10 cellular contexts compared by ENCODE assay signal in genomic region chr17:50949128-50950001, GRCh38.
A peak's percentile ranks its signal among the peaks of the same experiment; 100 is the strongest.
DNase-seq lines count a peak whose midpoint lies in the region; ATAC-seq, FAIRE-seq and TF ChIP-seq lines count a peak whose summit lies in the region.
"Had no signal": no experiment of that assay in that cellular context is flagged by ENCODE, and none has a peak within 500 bp of the region (broad histone marks: within the 10 kb centered on the region; RNA-seq: fewer than 3 reads in every experiment).

No MANE protein-coding gene starts in this region.

- H3K27ac Mint-ChIP-seq in GM23338 = peak overlapping the region; percentile 82; the same call in 1 of the 2 replicates
- H3K27ac Mint-ChIP-seq in T-helper 2 cell treated with Interferon-gamma antibody and Interleukin-4, amounts not matched to agents 5 μg/mL and 100 μg/mL, for 36 hours = no peak overlapping the region
- H3K27ac Mint-ChIP-seq: naive B cell; stimulated activated naive CD8-positive, alpha-beta T cell treated with anti-CD3 and anti-CD28 coated beads, Interleukin-15, Interleukin-2, amounts not matched to agents 100 ng/mL and 50 ng/mL, for 24 hours had no signal

- ATAC-seq in GM23338 = peak; percentile 1; the same call in 2 of the 3 replicates
- no peak for ATAC-seq in GM21576 (IDR thresholded peaks at IDR 0.05; ENCODE audit: unreplicated experiment)

- H3K4me1 ChIP-seq in GM23338 (ENCODE audit: insufficient read depth) (peaks cover 27% of the 10 kb centered on the region), iPS-15b (ENCODE audit: control insufficient read depth, insufficient read depth, low read length) (peaks cover 19% of the 10 kb centered on the region), small intestine (ENCODE audit: control insufficient read depth in 2 of 2, insufficient read depth in 1 of 2, low read depth in 1 of 2, low read length in 1 of 2) (peaks cover 4 to 5% of the 10 kb centered on the region in 2 donors)

- H3K9me3 ChIP-seq in iPS-15b (ENCODE audit: control insufficient read depth, insufficient read depth, low read length) (no peaks in the 10 kb centered on the region), small intestine (ENCODE audit: control insufficient read depth, low read depth) (no peaks in the 10 kb centered on the region)

- no peak overlapping the region for H3K4me3 ChIP-seq in GM23338
- no peak overlapping the region for H3K4me3 ChIP-seq in iPS-15b (ENCODE audit: low read depth, low read length)
- H3K4me3 ChIP-seq in small intestine (ENCODE audit: low read depth in 1 of 2, low read length in 2 of 2) = peak overlapping the region in 1 of 2 donors; percentile 10

- H3F3A ChIP-seq in GM23338 (replicated peaks; ENCODE audit: low read depth) = no peaks in the 10 kb centered on the region

- H3K9me3 Mint-ChIP-seq in GM23338 = no peaks in the 10 kb centered on the region
- H3K9me3 Mint-ChIP-seq in T-helper 2 cell treated with Interferon-gamma antibody and Interleukin-4, amounts not matched to agents 5 μg/mL and 100 μg/mL, for 36 hours = no peaks in the 10 kb centered on the region
- H3K9me3 Mint-ChIP-seq: naive B cell; stimulated activated naive CD8-positive, alpha-beta T cell treated with anti-CD3 and anti-CD28 coated beads, Interleukin-15, Interleukin-2, amounts not matched to agents 100 ng/mL and 50 ng/mL, for 24 hours had no signal

- peaks cover 13% of the 10 kb centered on the region for H3K27me3 Mint-ChIP-seq in GM23338 (ENCODE audit: insufficient read depth, low read depth, poor library complexity)
- H3K27me3 Mint-ChIP-seq in T-helper 2 cell treated with Interferon-gamma antibody and Interleukin-4, amounts not matched to agents 5 μg/mL and 100 μg/mL, for 36 hours (ENCODE audit: low read depth) = no peaks in the 10 kb centered on the region
- H3K27me3 Mint-ChIP-seq: stimulated activated naive CD8-positive, alpha-beta T cell treated with anti-CD3 and anti-CD28 coated beads, Interleukin-15, Interleukin-2, amounts not matched to agents 100 ng/mL and 50 ng/mL, for 24 hours had no signal

- H2AFZ ChIP-seq in GM23338 = peak overlapping the region; percentile 76

- no peaks in the 10 kb centered on the region for H3K79me2 ChIP-seq in GM23338 (replicated peaks; ENCODE audit: insufficient read depth)

- no peaks in the 10 kb centered on the region for H4K20me1 ChIP-seq in GM23338 (replicated peaks; ENCODE audit: insufficient read depth)

- H3K9me2 ChIP-seq in GM23338 (ENCODE audit: insufficient read depth) = no peaks in the 10 kb centered on the region

- 22 to 59% (median 47%) methylated on average over 21 to 22 of the region's 22 CpGs for WGBS in small intestine, 3 donors

- peak overlapping the region; percentile 54 for H3K9ac ChIP-seq in iPS-15b (ENCODE audit: low read depth, low read length)

- no peaks in the 10 kb centered on the region for H3K36me3 ChIP-seq in GM23338 (ENCODE audit: insufficient read depth)
- H3K36me3 ChIP-seq in iPS-15b (ENCODE audit: control insufficient read depth, insufficient read depth, low read length) = no peaks in the 10 kb centered on the region
- no peaks in the 10 kb centered on the region for H3K36me3 ChIP-seq in small intestine (ENCODE audit: control insufficient read depth in 2 of 2, insufficient read depth in 2 of 2, low read length in 2 of 2)

- peak overlapping the region; percentile 45; the same call in 1 of the 2 replicates for H3K27ac ChIP-seq in GM23338 (ENCODE audit: low read depth)
- H3K27ac ChIP-seq in small intestine (ENCODE audit: low read depth in 1 of 2, low read length in 1 of 2) = peak overlapping the region; percentile 95 to 96

- H3K4me1 Mint-ChIP-seq in GM23338 = peaks cover 46% of the 10 kb centered on the region
- peaks cover 20% of the 10 kb centered on the region for H3K4me1 Mint-ChIP-seq in T-helper 2 cell treated with Interferon-gamma antibody and Interleukin-4, amounts not matched to agents 5 μg/mL and 100 μg/mL, for 36 hours (ENCODE audit: low read depth)

- no peak for FAIRE-seq in small intestine (lab: Jason Lieb, UNC)

- no peak overlapping the region for H3K4me3 Mint-ChIP-seq in GM23338
- H3K4me3 Mint-ChIP-seq in T-helper 2 cell treated with Interferon-gamma antibody and Interleukin-4, amounts not matched to agents 5 μg/mL and 100 μg/mL, for 36 hours = no peak overlapping the region
- H3K4me3 Mint-ChIP-seq: stimulated activated naive CD8-positive, alpha-beta T cell treated with anti-CD3 and anti-CD28 coated beads, Interleukin-15, Interleukin-2, amounts not matched to agents 100 ng/mL and 50 ng/mL, for 24 hours had no signal

- H3K4me2 ChIP-seq in GM23338 = peak overlapping the region; percentile 65

- TF ChIP-seq CTCF in GM23338 (conservative IDR thresholded peaks at IDR 0.05; ENCODE audit: low read depth in 2 of 2) = no peak

- H3K27me3 ChIP-seq in GM23338 (ENCODE audit: insufficient read depth) = peaks cover 4% of the 10 kb centered on the region; the same call in 1 of the 2 replicates
- H3K27me3 ChIP-seq in iPS-15b (ENCODE audit: control insufficient read depth, insufficient read depth, low read length) = peaks cover 4% of the 10 kb centered on the region
- H3K27me3 ChIP-seq in small intestine (ENCODE audit: control insufficient read depth in 2 of 2, insufficient read depth in 2 of 2, low read length in 2 of 2) = no peaks in the 10 kb centered on the region

- no peaks in the 10 kb centered on the region for H3K36me3 Mint-ChIP-seq in GM23338 (ENCODE audit: low read depth)
- no peaks in the 10 kb centered on the region for H3K36me3 Mint-ChIP-seq in T-helper 2 cell treated with Interferon-gamma antibody and Interleukin-4, amounts not matched to agents 5 μg/mL and 100 μg/mL, for 36 hours (ENCODE audit: low read depth)
- H3K36me3 Mint-ChIP-seq: naive B cell had no signal

- DNase-seq in GM23338 (ENCODE audit: low spot score) (no peak), small intestine (no peak), NCI-H2196 (lab: John Stamatoyannopoulos, UW; ENCODE audit: unreplicated experiment) (no peak), NCI-H128 (lab: John Stamatoyannopoulos, UW; ENCODE audit: unreplicated experiment) (no peak)
- DNase-seq in activated CD8-positive, alpha-beta memory T cell treated with anti-CD3 and anti-CD28 coated beads, Interleukin-2, amount 50 U/mL, for 48 hours = peak; percentile 53
- no peak for DNase-seq in T-helper 2 cell treated with Interferon-gamma antibody and Interleukin-4, amounts not matched to agents 5 μg/mL and 100 μg/mL, for 36 hours (ENCODE audit: low spot score)

TF ChIP-seq in GM23338, 12 proteins besides CTCF, POLR2A, EP300 and RAD21:
- TF ChIP-seq ZNF331 (CRISPR knock-in tag; IDR thresholded peaks at IDR 0.05; ENCODE audit: low read depth) (no peak), STAT1 (IDR thresholded peaks at IDR 0.05; ENCODE audit: unreplicated experiment) (no peak), ZNF114 (CRISPR knock-in tag; IDR thresholded peaks at IDR 0.05) (no peak), POLR2AphosphoS5 (IDR thresholded peaks at IDR 0.05; ENCODE audit: low read depth) (no peak)
